Comparison of ENCODE assay signal across 16 cellular contexts in the genomic region with DNA sequence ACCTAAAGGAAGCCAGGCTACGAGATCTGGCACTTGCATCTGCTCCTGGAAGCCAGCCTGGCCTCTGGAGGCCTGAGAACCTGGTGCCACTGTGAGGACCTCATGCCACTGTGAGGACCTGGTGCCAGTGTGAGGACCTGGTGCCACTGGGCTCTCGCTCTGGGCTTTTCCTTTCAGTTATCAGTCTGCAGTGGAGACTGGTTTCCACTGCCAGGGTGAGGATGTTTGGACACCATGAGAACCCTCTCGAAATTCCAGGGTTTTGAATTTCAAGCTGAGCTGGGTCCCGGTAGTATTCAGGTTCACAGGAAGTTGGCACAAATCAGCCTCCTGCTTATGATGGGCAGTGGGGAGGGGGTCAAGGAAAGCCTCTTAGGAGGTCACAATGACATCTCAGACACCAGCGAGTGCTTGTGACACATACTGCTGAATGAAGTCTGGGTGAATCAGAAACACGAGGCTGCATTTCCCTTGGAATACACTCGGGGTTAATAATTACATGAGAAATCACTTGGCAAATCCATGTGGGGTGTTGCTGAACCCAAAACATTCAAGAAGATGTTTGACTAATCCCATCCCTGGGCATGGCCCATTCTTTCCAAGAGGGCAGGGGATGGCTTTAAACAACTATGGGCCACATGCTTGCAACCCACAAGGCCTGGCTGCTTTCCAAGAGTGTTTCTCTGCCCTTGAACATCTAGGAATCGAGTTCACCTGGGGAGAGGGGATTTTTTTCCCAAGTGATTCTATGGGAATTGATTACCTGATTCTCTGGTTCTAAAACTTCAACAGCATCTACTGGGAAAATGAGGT.
DNase-seq lines count a peak whose midpoint lies in the region; ATAC-seq and TF ChIP-seq lines count a peak whose summit lies in the region.
"Had no signal": no experiment of that assay in that cellular context is flagged by ENCODE, and none has a peak within 500 bp of the region (broad histone marks: within the 10 kb centered on the region; RNA-seq: fewer than 3 reads in every experiment).

No MANE protein-coding gene starts in this region.

- no peak for TF ChIP-seq POLR2A in suprapubic skin (IDR thresholded peaks at IDR 0.05)

- H3K27me3 ChIP-seq in suprapubic skin, result no peaks in the 10 kb centered on the region

- H3K4me1 ChIP-seq in suprapubic skin, result peaks cover 28% of the 10 kb centered on the region

- no peaks in the 10 kb centered on the region for H3K36me3 ChIP-seq in suprapubic skin
- H3K36me3 ChIP-seq: esophagus muscularis mucosa had no signal

- no peak for TF ChIP-seq CTCF in fibroblast of the aortic adventitia (IDR thresholded peaks at IDR 0.05; ENCODE audit: insufficient read depth, low read length)
- TF ChIP-seq CTCF in suprapubic skin (IDR thresholded peaks at IDR 0.05), result no peak

- 57% methylated on average over 7 of the region's 8 CpGs for WGBS in suprapubic skin

- no peak for ATAC-seq in activated CD4-positive, CD25-positive, alpha-beta regulatory T cell treated with anti-CD3 and anti-CD28 coated beads, Interleukin-2, amount 50 U/mL, for 24 hours
- ATAC-seq in HG03175 (IDR thresholded peaks at IDR 0.05; ENCODE audit: unreplicated experiment), result no peak
- ATAC-seq: activated T-helper 17 cell treated with anti-CD3 and anti-CD28 coated beads, Interleukin-2, amount 50 U/mL, for 72 hours; natural killer cell treated with Interleukin-12 subunit alpha and Interleukin-12 subunit beta and Interleukin-15 and Interleukin-18, amount 100 ng/mL, for 72 hours had no signal

- no peak for TF ChIP-seq EP300 in suprapubic skin (IDR thresholded peaks at IDR 0.05)

- no peak overlapping the region for H3K4me3 ChIP-seq in fibroblast of the aortic adventitia (ENCODE audit: low read depth, low read length)
- no peak overlapping the region for H3K4me3 ChIP-seq in suprapubic skin
- H3K4me3 ChIP-seq: esophagus muscularis mucosa, smooth muscle cell had no signal

- peak; percentile 14 for DNase-seq in activated CD4-positive, CD25-positive, alpha-beta regulatory T cell treated with anti-CD3 and anti-CD28 coated beads, Interleukin-2, amount 50 U/mL, for 72 hours
- DNase-seq in NCI-H2029 (lab: John Stamatoyannopoulos, UW), result peak; percentile 46
- peak; percentile 26 for DNase-seq in fibroblast of the aortic adventitia (ENCODE audit: low read depth)
- DNase-seq in suprapubic skin (ENCODE audit: low spot score in 2 of 2), result peak; percentile 18 to 43
- no peak for DNase-seq in pons (ENCODE audit: low spot score)
- DNase-seq in NCI-H1694 treated with DMSO at 0.1 percent for 48 hours (lab: John Stamatoyannopoulos, UW), result no peak
- DNase-seq: activated CD4-positive, CD25-positive, alpha-beta regulatory T cell; AML-193; central memory CD4-positive, alpha-beta T cell; NCI-H526 had no signal

- no peaks in the 10 kb centered on the region for H3K9me3 ChIP-seq in suprapubic skin
- H3K9me3 ChIP-seq: esophagus muscularis mucosa had no signal

- H3K27ac ChIP-seq in suprapubic skin, result no peak overlapping the region
- H3K27ac ChIP-seq: esophagus muscularis mucosa had no signal

Comparison
In these comparisons a context has a peak if more than half of its experiments do, and no peak if none do; other contexts are left out.
1. DNase-seq: peak in activated CD4-positive, CD25-positive, alpha-beta regulatory T cell treated with anti-CD3 and anti-CD28 coated beads, Interleukin-2, amount 50 U/mL, for 72 hours (single experiment), NCI-H2029 (single experiment), fibroblast of the aortic adventitia (single experiment) and suprapubic skin (2 of 2); none in pons (single experiment) and NCI-H1694 treated with DMSO at 0.1 percent for 48 hours (single experiment).